In genomic region chr3:49802719-49803463, GRCh38 we compare ENCODE assay signal across 8 cellular contexts. TPM values are rescaled to one million over a fixed set of nuclear protein-coding genes. Genes with fewer than 3 reads are reported as not detected.
DNase-seq lines count a peak whose midpoint lies in the region; ATAC-seq and TF ChIP-seq lines count a peak whose summit lies in the region.

INKA1 (plus strand) TSS chr3:49803261; CDS start chr3:49803393, 132 bp downstream.

- TF ChIP-seq CTCF in AG09309 (IDR thresholded peaks at IDR 0.05; ENCODE audit: control insufficient read depth, insufficient read depth, low read depth, low read length, missing control alignments) (peak; percentile 94), colonic mucosa (IDR thresholded peaks at IDR 0.05) (no peak)

- H3K9ac ChIP-seq in colonic mucosa (ENCODE audit: low read depth in 2 of 2, low read length in 2 of 2): peak within 1 kb of the TSS; percentile 63

- no peaks in the 10 kb centered on the region for H3K9me3 ChIP-seq in colonic mucosa

- peaks cover 5% of the 10 kb centered on the region for H3K4me1 ChIP-seq in colonic mucosa

- ATAC-seq in GM18868 (IDR thresholded peaks at IDR 0.05; ENCODE audit: unreplicated experiment): peak; percentile 58
- peak; percentile 47 for ATAC-seq in HG03108 (IDR thresholded peaks at IDR 0.05; ENCODE audit: unreplicated experiment)
- peak; percentile 90 for ATAC-seq in left lobe of liver

- H3K36me3 ChIP-seq in colonic mucosa: no peaks in the 10 kb centered on the region

- intact Hi-C loops in colonic mucosa (cut with DNase I): loop anchor here (2.0 kb wide), 2 partner anchors 38 to 104 kb away; no protein-coding TSS in a partner anchor

- H3K27ac ChIP-seq in colonic mucosa: peak within 1 kb of the TSS; percentile 79

- DNase-seq in AG09309 (ENCODE audit: low read depth): no peak
- peak; percentile 12 for DNase-seq in NCI-H446 treated with DMSO at 0.1 percent for 48 hours (lab: John Stamatoyannopoulos, UW)
- DNase-seq in activated CD4-positive, alpha-beta T cell treated with anti-CD3 and anti-CD28 coated beads for 48 hours: peak; percentile 92
- DNase-seq in colonic mucosa: peak; percentile 95
- DNase-seq in left lobe of liver (ENCODE audit: low spot score): peak; percentile 87
- peak; percentile 91 for DNase-seq in stimulated activated CD4-positive, alpha-beta T cell treated with anti-CD3 and anti-CD28 coated beads, Interleukin-2, amount 100 ng/mL, for 24 hours

- peak within 1 kb of the TSS; percentile 96 for H3K4me3 ChIP-seq in AG09309 (ENCODE audit: control insufficient read depth, low read depth, low read length)
- H3K4me3 ChIP-seq in colonic mucosa: peak within 1 kb of the TSS; percentile 62

- H3K27me3 ChIP-seq in colonic mucosa: peaks cover 7% of the 10 kb centered on the region

RNA-seq across cellular contexts. Expression of gene INKA1, which starts in this region (rescaled TPM):
- total RNA-seq in colonic mucosa (under 1 TPM; 0.57 to 0.88 TPM), left lobe of liver (0.63 TPM)

Comparison
In these comparisons a context has a peak if more than half of its experiments do, and no peak if none do; other contexts are left out.
1. Peak in DNase-seq, H3K4me3 ChIP-seq, H3K27ac ChIP-seq and H3K9ac ChIP-seq in colonic mucosa; RNA of the gene not detected or under 1 TPM.
2. Peak in DNase-seq and ATAC-seq in left lobe of liver; RNA of the gene not detected or under 1 TPM.